Comparison of ENCODE assay signal across 8 cellular contexts in the genomic region with DNA sequence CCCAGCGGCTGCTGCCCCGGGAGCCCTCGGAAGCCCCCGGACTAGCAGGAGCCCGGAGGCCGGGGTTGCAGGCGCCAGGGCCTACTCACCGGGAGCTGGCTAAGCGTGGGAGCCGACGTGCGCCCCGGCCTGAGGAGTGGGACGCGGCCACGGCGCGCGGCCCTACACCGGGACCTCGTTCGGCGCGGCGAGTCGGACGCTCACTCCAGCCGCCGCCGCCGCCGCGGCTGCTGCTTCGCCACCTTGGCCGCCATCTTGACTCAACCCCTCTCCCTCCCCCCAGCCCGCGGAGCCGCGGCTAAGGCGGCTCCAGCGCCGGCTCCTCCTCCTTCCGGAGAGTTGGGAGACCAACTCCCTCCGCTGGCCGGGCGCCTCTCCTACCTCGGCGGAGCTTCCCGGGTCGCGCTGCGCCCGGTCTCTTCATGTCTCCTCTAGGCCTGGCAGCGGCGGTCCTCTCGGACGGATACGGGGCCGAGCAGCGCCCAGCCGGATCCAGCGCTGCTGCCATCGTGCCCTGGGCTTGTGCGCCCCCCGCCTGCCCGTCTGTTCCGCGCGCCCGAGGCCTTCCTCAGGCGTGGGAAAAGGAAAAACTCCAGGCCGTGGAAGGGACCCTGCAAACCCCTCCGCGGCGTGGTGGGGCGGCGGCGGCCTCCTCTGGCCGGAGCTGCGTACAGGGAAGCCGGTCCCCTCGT. TPM values are rescaled to one million over a fixed set of nuclear protein-coding genes. Genes with fewer than 3 reads are reported as not detected.
A peak's percentile ranks its signal among the peaks of the same experiment; 100 is the strongest.
DNase-seq lines count a peak whose midpoint lies in the region; ATAC-seq and TF ChIP-seq lines count a peak whose summit lies in the region.

A gene (minus strand): TSS at position 262 of the 692 bp plus-strand sequence. CDS start 20,965 bp downstream, outside the sequence.

- CTCF ChIA-PET in activated B cell treated with CpG ODN at 0.5 μM for 24 hours (lab: Charles Lee) = interaction anchor here (1.1 to 1.5 kb wide), 2 partner anchors 13 to 72 kb away, joined by 4 read pairs; no protein-coding TSS in a partner anchor

- H3K9me3 Mint-ChIP-seq in activated B cell treated with CpG ODN at 0.5 μM for 24 hours = no peaks in the 10 kb centered on the region

- DNase-seq in AG09319 (ENCODE audit: extremely low read depth, low read depth) = peak; percentile 84
- DNase-seq in NCI-H2227 treated with DMSO at 0.1 percent for 48 hours (lab: John Stamatoyannopoulos, UW) = peak; percentile 76
- peak; percentile 83 for DNase-seq in activated B cell treated with CpG ODN at 0.5 μM for 24 hours
- peak; percentile 93 to 96 for DNase-seq in cardiac fibroblast (ENCODE audit: low read depth in 2 of 2)
- peak; percentile 85 for DNase-seq in inferior parietal cortex (ENCODE audit: extremely low spot score)
- DNase-seq in spleen = peak; percentile 99

- no peaks in the 10 kb centered on the region for H3K27me3 Mint-ChIP-seq in activated B cell treated with CpG ODN at 0.5 μM for 24 hours

- H3K9me3 ChIP-seq in spleen = no peaks in the 10 kb centered on the region

- peaks cover 31 to 88% (median 73%) of the 10 kb centered on the region in 6 donors for H3K4me1 ChIP-seq in spleen

- H3K27ac Mint-ChIP-seq in activated B cell treated with CpG ODN at 0.5 μM for 24 hours = peak within 1 kb of the TSS; percentile 86

- TF ChIP-seq CTCF in AG09319 (IDR thresholded peaks at IDR 0.05; ENCODE audit: low read depth, low read length) (peak; percentile 33), activated B cell treated with CpG ODN at 0.5 μM for 24 hours (IDR thresholded peaks at IDR 0.05) (no peak), cardiac fibroblast (IDR thresholded peaks at IDR 0.05; ENCODE audit: low read depth, low read length) (peak; percentile 40), spleen (IDR thresholded peaks at IDR 0.05 in 8 of 11, conservative IDR thresholded peaks at IDR 0.05 in 3 of 11) (peak in 9 of 11 experiments; percentile 20 to 62 (median 41))

- peak within 1 kb of the TSS; percentile 98 for H3K4me3 Mint-ChIP-seq in activated B cell treated with CpG ODN at 0.5 μM for 24 hours

- H3K27ac ChIP-seq in spleen = peak within 1 kb of the TSS; percentile 94 to 98 (median 96)

- ATAC-seq in HG03175 (IDR thresholded peaks at IDR 0.05; ENCODE audit: unreplicated experiment) (peak; percentile 75), activated B cell treated with CpG ODN at 0.5 μM for 24 hours (ENCODE audit: low read depth) (peak; percentile 86)

- WGBS in spleen, 5 donors = 0 to 1% (median 0%) methylated on average over 9 to 82 of the region's 82 CpGs

- peaks cover 0 to 9% (median 0%) of the 10 kb centered on the region in 6 donors for H3K36me3 ChIP-seq in spleen

- peak within 1 kb of the TSS; percentile 66 to 89 for H3K4me3 ChIP-seq in cardiac fibroblast (replicated peaks in 1 of 2; ENCODE audit: low read depth in 2 of 2, low read length in 2 of 2)
- H3K4me3 ChIP-seq in spleen = peak within 1 kb of the TSS; percentile 77 to 99 (median 94)

- TF ChIP-seq POLR2A in GM18951 (IDR thresholded peaks at IDR 0.05; ENCODE audit: extremely low read depth, insufficient read depth, insufficient read length) (peak; percentile 97), spleen (IDR thresholded peaks at IDR 0.05) (peak in 2 of 3 donors; percentile 28 to 42)

- H3K4me1 Mint-ChIP-seq in activated B cell treated with CpG ODN at 0.5 μM for 24 hours = peaks cover 50% of the 10 kb centered on the region

- POLR2A ChIA-PET in activated B cell treated with CpG ODN at 0.5 μM for 24 hours (lab: Charles Lee) = interaction anchor here (0.5 to 5.3 kb wide), 16 partner anchors 10 to 321 kb away, joined by 3 to 74 read pairs (median 4); a partner anchor contains a TSS

- intact Hi-C loops in activated B cell treated with CpG ODN at 0.5 μM for 24 hours (cut with micrococcal nuclease) (loop anchor here (1.0 kb wide), 3 partner anchors 71 to 320 kb away; a partner anchor contains a TSS), spleen (cut with DNase I; ENCODE audit: low total_unique reads) (no loop called here)

- peaks cover 5% of the 10 kb centered on the region for H3K36me3 Mint-ChIP-seq in activated B cell treated with CpG ODN at 0.5 μM for 24 hours (ENCODE audit: low read depth)

- H3K27me3 ChIP-seq in spleen (replicated peaks in 1 of 7) = no peaks in the 10 kb centered on the region

- in situ Hi-C loops in GM18951 (cut with MboI; ENCODE audit: low sequenced_read_pairs, unreplicated experiment) = no loop called here

RNA-seq across cellular contexts. Expression of the gene that starts here (rescaled TPM):
- total RNA-seq in activated B cell treated with CpG ODN at 0.5 μM for 24 hours (163 and 188 TPM in 2 replicates), spleen (100 to 1,000 TPM; 128 to 250 (median 152) TPM)
- polyA plus RNA-seq in spleen = 10 to 100 TPM; 28.4 to 76.1 (median 37.2) TPM

Comparison
In these comparisons a context has a peak if more than half of its experiments do, and no peak if none do; other contexts are left out.
1. Peak in every context shown above with its lines: DNase-seq, ATAC-seq, H3K4me3 ChIP-seq and H3K27ac ChIP-seq.